8 cellular contexts compared by ENCODE assay signal in the genomic region with DNA sequence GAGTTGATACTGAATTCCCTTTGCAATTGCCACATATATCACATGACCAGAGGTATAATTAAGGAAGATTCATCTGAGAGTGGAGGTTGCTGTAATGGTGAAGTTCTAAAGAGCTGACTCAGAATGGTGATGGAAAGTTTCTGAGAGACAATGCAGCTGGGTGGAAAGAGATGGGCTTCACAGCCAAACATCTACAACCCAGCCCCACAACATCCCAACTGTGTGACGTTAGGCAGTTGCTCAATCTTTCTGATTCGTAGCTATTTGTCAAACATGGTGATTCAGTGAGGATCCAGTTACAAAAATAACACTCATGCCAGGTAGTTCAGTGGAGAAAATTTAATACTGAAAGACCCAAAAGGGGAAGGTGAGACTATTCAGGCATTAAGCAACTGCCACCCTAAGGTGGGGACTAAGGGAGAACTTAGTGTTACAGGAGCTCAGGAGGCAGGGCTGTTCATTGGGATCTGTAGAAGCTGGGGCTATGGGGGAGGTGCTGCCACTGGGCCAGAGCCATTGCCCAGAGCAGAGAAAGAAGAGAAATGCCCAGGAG. TPM values are rescaled to one million over a fixed set of nuclear protein-coding genes. Genes with fewer than 3 reads are reported as not detected.
DNase-seq lines count a peak whose midpoint lies in the region; ATAC-seq and TF ChIP-seq lines count a peak whose summit lies in the region.

No MANE protein-coding gene starts in this region.

- no peak overlapping the region for H3K4me3 Mint-ChIP-seq in activated naive CD8-positive, alpha-beta T cell

- H3K4me1 Mint-ChIP-seq in activated naive CD8-positive, alpha-beta T cell (ENCODE audit: low read depth), result peaks cover 17% of the 10 kb centered on the region

- no peak for TF ChIP-seq CTCF in AG09309 (IDR thresholded peaks at IDR 0.05; ENCODE audit: control insufficient read depth, insufficient read depth, low read depth, low read length, missing control alignments)
- TF ChIP-seq CTCF in lower leg skin (IDR thresholded peaks at IDR 0.05), result no peak

- H3K36me3 Mint-ChIP-seq in activated naive CD8-positive, alpha-beta T cell, result peaks cover 12% of the 10 kb centered on the region

- intact Hi-C loops in lower leg skin (cut with DNase I; ENCODE audit: low total_unique reads), result loop anchor here (10.0 kb wide), 1 partner anchor 167 kb away; no protein-coding TSS in a partner anchor

- no peak for TF ChIP-seq POLR2A in lower leg skin (IDR thresholded peaks at IDR 0.05)

- H3K9me3 Mint-ChIP-seq in activated naive CD8-positive, alpha-beta T cell (ENCODE audit: low read depth), result no peaks in the 10 kb centered on the region

- DNase-seq in AG09309 (ENCODE audit: low read depth) (peak; percentile 82), HCEC 1CT (peak; percentile 87), lower leg skin (ENCODE audit: low spot score in 2 of 2) (peak; percentile 80 to 84), inferior parietal cortex (ENCODE audit: extremely low spot score) (no peak), NCI-H128 (lab: John Stamatoyannopoulos, UW; ENCODE audit: unreplicated experiment) (no peak), NCI-H446 treated with DMSO at 0.1 percent for 48 hours (lab: John Stamatoyannopoulos, UW) (no peak)

- 22 to 23% methylated on average over 2 of the region's 2 CpGs for WGBS in lower leg skin, 2 donors

- ATAC-seq in HG03378 (IDR thresholded peaks at IDR 0.05; ENCODE audit: unreplicated experiment), result no peak

- H3K27ac Mint-ChIP-seq in activated naive CD8-positive, alpha-beta T cell, result peak overlapping the region; percentile 34

- no peak overlapping the region for H3K4me3 ChIP-seq in AG09309 (ENCODE audit: control insufficient read depth, low read depth, low read length)
- H3K4me3 ChIP-seq in lower leg skin (ENCODE audit: low read depth, poor library complexity, severe bottlenecking), result no peak overlapping the region

- no peaks in the 10 kb centered on the region for H3K27me3 Mint-ChIP-seq in activated naive CD8-positive, alpha-beta T cell

RNA-seq across cellular contexts. Expression of gene AFF1, which starts 6.9 kb away (rescaled TPM):
- 100 to 1,000 TPM in 1 of 4 donors, 10 to 100 TPM in 3; 58.1 to 107 (median 71.2) TPM for total RNA-seq in lower leg skin

RNA-seq across cellular contexts. Expression of gene C4orf36, which starts 35.7 kb away (rescaled TPM):
- total RNA-seq in lower leg skin, result 1 to 10 TPM in 3 of 4 donors, not detected in 1; 2.8 to 4.7 (median 3.4) TPM

Comparison
In these comparisons a context has a peak if more than half of its experiments do, and no peak if none do; other contexts are left out.
1. DNase-seq: peak in AG09309 (single experiment), HCEC 1CT (single experiment) and lower leg skin (2 of 2); none in inferior parietal cortex (single experiment), NCI-H128 (single experiment) and NCI-H446 treated with DMSO at 0.1 percent for 48 hours (single experiment).